Comparison of ENCODE assay signal across 8 cellular contexts in genomic region chr17:42132941-42133340, GRCh38.
DNase-seq lines count a peak whose midpoint lies in the region; TF ChIP-seq lines count a peak whose summit lies in the region.

No MANE protein-coding gene starts in this region.

- H3K9ac ChIP-seq in Loucy (ENCODE audit: low read depth, low read length, poor library complexity, severe bottlenecking) = peak overlapping the region; percentile 52

- no peaks in the 10 kb centered on the region for H3K9me2 ChIP-seq in Loucy (replicated peaks; ENCODE audit: low read depth, low read length)

- peaks cover 38% of the 10 kb centered on the region; the same call in 1 of the 2 replicates for H3K36me3 ChIP-seq in Loucy (ENCODE audit: insufficient read depth, low read length)

- no peaks in the 10 kb centered on the region for H3F3A ChIP-seq in Loucy (ENCODE audit: low read depth)

- TF ChIP-seq CTCF in Loucy (conservative IDR thresholded peaks at IDR 0.05; ENCODE audit: low read length) = no peak

- peaks cover 25% of the 10 kb centered on the region for H4K20me1 ChIP-seq in Loucy (ENCODE audit: insufficient read depth, low read length, poor library complexity, severe bottlenecking)

- no peak overlapping the region for H2AFZ ChIP-seq in Loucy (ENCODE audit: low read length)

- peak; percentile 64 for DNase-seq in activated CD4-positive, alpha-beta T cell treated with anti-CD3 and anti-CD28 coated beads for 48 hours
- DNase-seq in activated CD4-positive, alpha-beta T cell treated with anti-CD3 and anti-CD28 coated beads for 4 hours = no peak
- DNase-seq in activated CD4-positive, alpha-beta T cell treated with anti-CD3 and anti-CD28 coated beads, Interleukin-2, amount 50 U/mL, for 48 hours = peak; percentile 55 to 69
- DNase-seq in foreskin melanocyte (peak; percentile 82), putamen (ENCODE audit: low spot score) (peak; percentile 84), 8988T (no peak), HuH-7 (ENCODE audit: low spot score) (no peak)

- H3K79me2 ChIP-seq in Loucy (ENCODE audit: insufficient read depth, low read length) = peaks cover 67% of the 10 kb centered on the region

- peak overlapping the region; percentile 7 for H3K4me3 ChIP-seq in Loucy (ENCODE audit: low read length, poor library complexity, severe bottlenecking)

- peak overlapping the region; percentile 32 for H3K4me2 ChIP-seq in Loucy (ENCODE audit: low read depth, low read length, poor library complexity, severe bottlenecking)

- no peaks in the 10 kb centered on the region for H3K9me3 ChIP-seq in Loucy (ENCODE audit: insufficient read depth, low read depth, low read length)

- peaks cover 39% of the 10 kb centered on the region for H3K4me1 ChIP-seq in Loucy (ENCODE audit: insufficient read depth, low read length, poor library complexity, severe bottlenecking)

- H3K27me3 ChIP-seq in Loucy (ENCODE audit: insufficient read depth, low read length, poor library complexity, severe bottlenecking) = no peaks in the 10 kb centered on the region

Comparison
In these comparisons a context has a peak if more than half of its experiments do, and no peak if none do; other contexts are left out.
1. DNase-seq: peak in activated CD4-positive, alpha-beta T cell treated with anti-CD3 and anti-CD28 coated beads for 48 hours (single experiment), activated CD4-positive, alpha-beta T cell treated with anti-CD3 and anti-CD28 coated beads, Interleukin-2, amount 50 U/mL, for 48 hours (2 of 2), foreskin melanocyte (single experiment) and putamen (single experiment); none in activated CD4-positive, alpha-beta T cell treated with anti-CD3 and anti-CD28 coated beads for 4 hours (0 of 2), 8988T (single experiment) and HuH-7 (single experiment).